ENCODE assay signal across 18 cellular contexts in the genomic region with DNA sequence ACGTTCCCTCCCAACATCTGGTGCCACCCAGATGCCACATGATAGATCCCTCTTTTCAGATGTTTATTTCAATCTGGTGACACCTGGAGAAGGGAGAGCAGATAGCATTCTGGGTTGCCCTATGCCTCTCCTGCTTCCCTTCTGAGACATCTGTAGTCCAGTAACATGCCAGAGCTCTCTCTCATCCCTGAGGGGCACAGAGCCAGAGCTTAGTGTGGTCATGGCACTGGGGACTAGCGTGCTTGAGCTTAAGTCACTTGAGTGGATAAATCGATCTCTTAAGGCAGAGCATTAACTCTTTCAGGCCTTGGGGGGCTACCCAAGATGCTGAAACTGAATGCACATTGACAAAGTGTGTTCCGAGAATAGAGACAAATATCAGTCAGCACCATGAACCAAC. TPM values are rescaled to one million over a fixed set of nuclear protein-coding genes. Genes with fewer than 3 reads are reported as not detected.
DNase-seq lines count a peak whose midpoint lies in the region; ATAC-seq and TF ChIP-seq lines count a peak whose summit lies in the region.
"Had no signal": no experiment of that assay in that cellular context is flagged by ENCODE, and none has a peak within 500 bp of the region (broad histone marks: within the 10 kb centered on the region; RNA-seq: fewer than 3 reads in every experiment).

No MANE protein-coding gene starts in this region.

- no peak for ATAC-seq in activated CD8-positive, alpha-beta T cell treated with anti-CD3 and anti-CD28 coated beads, Interleukin-2, amount 10 ng/mL, durations not matched to agents 7 days and 5 days
- ATAC-seq: A549, GM23338 had no signal

- DNase-seq in AG08395 (ENCODE audit: low spot score) (peak; percentile 55), DMS79 treated with DMSO at 0.1 percent for 48 hours (lab: John Stamatoyannopoulos, UW) (peak; percentile 71), RPMI7951 (ENCODE audit: low read depth) (peak; percentile 23), mesothelial cell of epicardium (ENCODE audit: low spot score in 2 of 2, unreplicated experiment in 2 of 2) (no peak), HCEC 1CT (no peak)
- DNase-seq in activated CD8-positive, alpha-beta T cell treated with anti-CD3 and anti-CD28 coated beads, Interleukin-2, amount 10 ng/mL, durations not matched to agents 7 days and 5 days, result no peak
- DNase-seq in activated T-cell treated with anti-CD3 and anti-CD28 coated beads, Interleukin-2, amount 50 U/mL, for 24 hours, result no peak
- DNase-seq: C1 segment of cervical spinal cord; CD8-positive, alpha-beta memory T cell; KBM-7; NCI-H1105; NCI-H2081; NCI-H510A treated with DMSO at 0.1 percent for 48 hours; RPMI8226; SIG-M5 had no signal

- H3K4me1 Mint-ChIP-seq in mesothelial cell of epicardium, result peaks cover 39% of the 10 kb centered on the region
- no peaks in the 10 kb centered on the region for H3K4me1 Mint-ChIP-seq in activated CD8-positive, alpha-beta T cell treated with anti-CD3 and anti-CD28 coated beads, Interleukin-2, amount 10 ng/mL, durations not matched to agents 7 days and 5 days (ENCODE audit: low read depth)
- H3K4me1 Mint-ChIP-seq in activated T-cell treated with anti-CD3 and anti-CD28 coated beads, Interleukin-2, amount 50 U/mL, for 24 hours (ENCODE audit: low read depth), result peaks cover 3% of the 10 kb centered on the region
- H3K4me1 Mint-ChIP-seq: CD8-positive, alpha-beta memory T cell; GM23338 had no signal

- no peaks in the 10 kb centered on the region for H3K9me3 Mint-ChIP-seq in mesothelial cell of epicardium
- H3K9me3 Mint-ChIP-seq in activated CD8-positive, alpha-beta T cell treated with anti-CD3 and anti-CD28 coated beads, Interleukin-2, amount 10 ng/mL, durations not matched to agents 7 days and 5 days (ENCODE audit: insufficient read depth), result no peaks in the 10 kb centered on the region
- H3K9me3 Mint-ChIP-seq in activated T-cell treated with anti-CD3 and anti-CD28 coated beads, Interleukin-2, amount 50 U/mL, for 24 hours, result no peaks in the 10 kb centered on the region
- H3K9me3 Mint-ChIP-seq: GM23338 had no signal

- no peaks in the 10 kb centered on the region for H3K36me3 Mint-ChIP-seq in mesothelial cell of epicardium
- H3K36me3 Mint-ChIP-seq in activated CD8-positive, alpha-beta T cell treated with anti-CD3 and anti-CD28 coated beads, Interleukin-2, amount 10 ng/mL, durations not matched to agents 7 days and 5 days (ENCODE audit: low read depth), result no peaks in the 10 kb centered on the region
- H3K36me3 Mint-ChIP-seq in activated T-cell treated with anti-CD3 and anti-CD28 coated beads, Interleukin-2, amount 50 U/mL, for 24 hours (ENCODE audit: low read depth), result no peaks in the 10 kb centered on the region
- H3K36me3 Mint-ChIP-seq: CD8-positive, alpha-beta memory T cell had no signal

- TF ChIP-seq CTCF in mesothelial cell of epicardium (IDR thresholded peaks at IDR 0.05; ENCODE audit: unreplicated experiment), result no peak

- CTCF ChIA-PET in activated CD8-positive, alpha-beta T cell treated with anti-CD3 and anti-CD28 coated beads, Interleukin-2, amount 10 ng/mL, durations not matched to agents 7 days and 5 days (lab: Charles Lee), result no interaction called here

- H3K4me3 Mint-ChIP-seq in mesothelial cell of epicardium, result no peak overlapping the region
- no peak overlapping the region for H3K4me3 Mint-ChIP-seq in activated CD8-positive, alpha-beta T cell treated with anti-CD3 and anti-CD28 coated beads, Interleukin-2, amount 10 ng/mL, durations not matched to agents 7 days and 5 days
- no peak overlapping the region for H3K4me3 Mint-ChIP-seq in activated T-cell treated with anti-CD3 and anti-CD28 coated beads, Interleukin-2, amount 50 U/mL, for 24 hours
- H3K4me3 Mint-ChIP-seq: CD8-positive, alpha-beta memory T cell; GM23338 had no signal

- POLR2A ChIA-PET in activated CD8-positive, alpha-beta T cell treated with anti-CD3 and anti-CD28 coated beads, Interleukin-2, amount 10 ng/mL, durations not matched to agents 7 days and 5 days (lab: Charles Lee), result no interaction called here

- peak overlapping the region; percentile 72 for H3K27ac Mint-ChIP-seq in mesothelial cell of epicardium
- H3K27ac Mint-ChIP-seq in activated CD8-positive, alpha-beta T cell treated with anti-CD3 and anti-CD28 coated beads, Interleukin-2, amount 10 ng/mL, durations not matched to agents 7 days and 5 days, result no peak overlapping the region
- no peak overlapping the region for H3K27ac Mint-ChIP-seq in activated T-cell treated with anti-CD3 and anti-CD28 coated beads, Interleukin-2, amount 50 U/mL, for 24 hours
- H3K27ac Mint-ChIP-seq: CD8-positive, alpha-beta memory T cell; GM23338 had no signal

- no peaks in the 10 kb centered on the region for H3K27me3 Mint-ChIP-seq in mesothelial cell of epicardium (ENCODE audit: low read depth)
- peaks cover 1% of the 10 kb centered on the region for H3K27me3 Mint-ChIP-seq in activated CD8-positive, alpha-beta T cell treated with anti-CD3 and anti-CD28 coated beads, Interleukin-2, amount 10 ng/mL, durations not matched to agents 7 days and 5 days (ENCODE audit: low read depth)
- H3K27me3 Mint-ChIP-seq in activated T-cell treated with anti-CD3 and anti-CD28 coated beads, Interleukin-2, amount 50 U/mL, for 24 hours, result peaks cover 30% of the 10 kb centered on the region

RNA-seq across cellular contexts. Expression of a gene that starts 47.9 kb away (rescaled TPM):
- not detected in 2 replicates for total RNA-seq in RPMI7951 (2014; rRNA removed; shearing (Covaris generic))
- total RNA-seq in mesothelial cell of epicardium, result 19.9 to 24.1 TPM (median 22.1 TPM) in 3 replicates
- total RNA-seq in activated CD8-positive, alpha-beta T cell treated with anti-CD3 and anti-CD28 coated beads, Interleukin-2, amount 10 ng/mL, durations not matched to agents 7 days and 5 days, result not detected
- total RNA-seq: CD8-positive, alpha-beta memory T cell; G401; GM23338 had no signal

Comparison
In these comparisons a context has a peak if more than half of its experiments do, and no peak if none do; other contexts are left out.
1. DNase-seq: peak in AG08395 (single experiment), DMS79 treated with DMSO at 0.1 percent for 48 hours (single experiment) and RPMI7951 (single experiment); none in mesothelial cell of epicardium (0 of 2), activated CD8-positive, alpha-beta T cell treated with anti-CD3 and anti-CD28 coated beads, Interleukin-2, amount 10 ng/mL, durations not matched to agents 7 days and 5 days (single experiment), HCEC 1CT (single experiment) and activated T-cell treated with anti-CD3 and anti-CD28 coated beads, Interleukin-2, amount 50 U/mL, for 24 hours (single experiment).
2. RNA of a gene that starts 47.9 kb away (total RNA-seq): 19.9 to 24.1 TPM in mesothelial cell of epicardium; not detected in RPMI7951 and not detected in activated CD8-positive, alpha-beta T cell treated with anti-CD3 and anti-CD28 coated beads, Interleukin-2, amount 10 ng/mL, durations not matched to agents 7 days and 5 days; every median in the first group is over 10 times any median in the second.